ENCODE assay signal across 20 cellular contexts in the genomic region with DNA sequence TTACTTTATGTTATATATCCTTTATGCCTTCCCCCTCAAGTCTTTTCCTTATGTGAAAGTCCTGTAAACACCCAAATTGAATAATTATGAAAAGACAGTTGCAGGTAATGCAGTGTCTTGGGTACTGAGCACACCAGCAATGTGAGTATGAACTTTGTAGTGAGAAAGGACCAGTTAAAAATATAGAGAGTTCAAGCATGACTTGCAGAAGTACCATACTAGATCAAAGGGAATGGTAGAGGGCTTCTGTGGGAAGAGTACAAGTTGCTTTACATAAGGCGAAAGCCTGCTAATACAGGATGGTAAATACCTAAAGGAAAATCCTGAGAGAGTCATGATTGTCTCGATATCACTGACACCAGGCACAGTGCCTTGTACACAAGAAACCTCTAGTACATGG.
"Had no signal": no experiment of that assay in that cellular context is flagged by ENCODE, and none has a peak within 500 bp of the region (broad histone marks: within the 10 kb centered on the region; RNA-seq: fewer than 3 reads in every experiment).

No MANE protein-coding gene starts in this region.

- H3K4me3 ChIP-seq: neural progenitor cell, right lobe of liver, tibial artery had no signal

- H3K27me3 Mint-ChIP-seq: activated naive CD8-positive, alpha-beta T cell treated with anti-CD3 and anti-CD28 coated beads for 36 hours; brain; memory B cell had no signal

- H3K9me3 ChIP-seq: right lobe of liver, tibial artery had no signal

- H3K9ac ChIP-seq: neural progenitor cell had no signal

- H3K27me3 ChIP-seq: neural progenitor cell, right lobe of liver, tibial artery had no signal

- H3K9me3 Mint-ChIP-seq: activated naive CD8-positive, alpha-beta T cell treated with anti-CD3 and anti-CD28 coated beads for 36 hours; memory B cell had no signal

- H3K27ac Mint-ChIP-seq: activated naive CD8-positive, alpha-beta T cell treated with anti-CD3 and anti-CD28 coated beads for 36 hours; brain; memory B cell; neural progenitor cell had no signal

- DNase-seq: activated CD4-positive, alpha-beta T cell treated with anti-CD3 and anti-CD28 coated beads, Interleukin-2, amount 50 U/mL, for 4 hours; activated naive CD4-positive, alpha-beta T cell; activated naive CD8-positive, alpha-beta T cell treated with anti-CD3 and anti-CD28 coated beads for 36 hours; amygdala; cerebellar nuclear complex; cortex of kidney; effector memory CD4-positive, alpha-beta T cell; hippocampal formation; islet precursor cell; right lobe of liver; stimulated activated CD8-positive, alpha-beta memory T cell treated with anti-CD3 and anti-CD28 coated beads, Interleukin-4, amount 100 ng/mL, for 48 hours; stimulated activated naive CD4-positive, alpha-beta T cell; substantia nigra; SW 1271; tibial artery had no signal

- FAIRE-seq: TTC549, urothelium cell line had no signal

- H3K4me1 Mint-ChIP-seq: neural progenitor cell had no signal

- H3K4me2 ChIP-seq: neural progenitor cell had no signal

- H3K36me3 ChIP-seq: neural progenitor cell, right lobe of liver, tibial artery had no signal

- H3K27ac ChIP-seq: neural progenitor cell, tibial artery had no signal

- H2AFZ ChIP-seq: neural progenitor cell had no signal

- H3K4me3 Mint-ChIP-seq: activated naive CD8-positive, alpha-beta T cell treated with anti-CD3 and anti-CD28 coated beads for 36 hours; brain; memory B cell; neural progenitor cell had no signal
